ENCODE assay signal across 13 cellular contexts in genomic region chr11:4722616-4723534, GRCh38. TPM values are rescaled to one million over a fixed set of nuclear protein-coding genes. Genes with fewer than 3 reads are reported as not detected.
DNase-seq lines count a peak whose midpoint lies in the region; ATAC-seq, FAIRE-seq and TF ChIP-seq lines count a peak whose summit lies in the region.
"Not testable (repeated sequence)": the region's sequence is repeated elsewhere in the genome, so short reads cannot be mapped to it uniquely, and the experiment has no call there.
"Had no signal": no experiment of that assay in that cellular context is flagged by ENCODE, and none has a peak within 500 bp of the region (broad histone marks: within the 10 kb centered on the region; RNA-seq: fewer than 3 reads in every experiment).

No MANE protein-coding gene starts in this region.

- peaks cover 21% of the 10 kb centered on the region for H3K4me1 Mint-ChIP-seq in GM23338
- not testable (repeated sequence) for H3K4me1 Mint-ChIP-seq in neural crest cell

- H3K36me3 ChIP-seq in GM23338 (ENCODE audit: insufficient read depth); SJCRH30; H1 (ENCODE audit: control insufficient read depth in 2 of 4, insufficient read depth in 4 of 4, low read length in 3 of 4): not testable (repeated sequence)

- not testable (repeated sequence) for H4K20me1 ChIP-seq in GM23338 (replicated peaks; ENCODE audit: insufficient read depth); H1 (replicated peaks in 1 of 2; ENCODE audit: control insufficient read depth in 1 of 2, insufficient read depth in 2 of 2, low read length in 2 of 2)

- not testable (repeated sequence) for H3K27me3 ChIP-seq in GM23338 (ENCODE audit: insufficient read depth); SJCRH30; H1 (replicated peaks in 1 of 4; ENCODE audit: control insufficient read depth in 3 of 4, extremely low read depth in 1 of 4, insufficient read depth in 3 of 4, low read length in 3 of 4)

- TF ChIP-seq CTCF in GM12864 (IDR thresholded peaks at IDR 0.05; ENCODE audit: low read depth, low read length, missing control alignments) (peak; percentile 33), GM23338 (conservative IDR thresholded peaks at IDR 0.05; ENCODE audit: low read depth in 2 of 2) (peak; percentile 28 to 75), H1 (IDR thresholded peaks at IDR 0.05; ENCODE audit: control extremely low read depth in 1 of 3, insufficient read depth in 1 of 3, low read depth in 1 of 3, low read length in 3 of 3) (peak; percentile 52 to 73 (median 69))
- TF ChIP-seq CTCF in neural crest cell (conservative IDR thresholded peaks at IDR 0.05), result not testable (repeated sequence)

- not testable (repeated sequence) for H2BK20ac ChIP-seq in H1 (ENCODE audit: low read length)

- H3K27ac Mint-ChIP-seq in GM23338; neural crest cell (ENCODE audit: unreplicated experiment): not testable (repeated sequence)

- H3F3A ChIP-seq in GM23338 (replicated peaks; ENCODE audit: low read depth), result not testable (repeated sequence)

- H3K79me2 ChIP-seq in GM23338 (replicated peaks; ENCODE audit: insufficient read depth); H1 (ENCODE audit: control insufficient read depth in 1 of 2, insufficient read depth in 2 of 2, low read length in 2 of 2): not testable (repeated sequence)

- peak; percentile 33 for FAIRE-seq in HTR-8/SVneo (lab: Jason Lieb, UNC)
- FAIRE-seq in H1 (lab: Jason Lieb, UNC), result not testable (repeated sequence)

- CTCF ChIA-PET in H1 (lab: Charles Lee; ENCODE audit: partially characterized antibody), result interaction anchor here (0.8 to 3.2 kb wide), 23 partner anchors 9 to 169 kb away, joined by 3 to 25 read pairs (median 4); partner anchors contain the start of gene MMP26

- not testable (repeated sequence) for H3K56ac ChIP-seq in H1 (replicated peaks; ENCODE audit: insufficient read length, low read depth, low read length)

- H2BK12ac ChIP-seq in H1 (ENCODE audit: low read depth, low read length), result not testable (repeated sequence)

- WGBS in H1 (ENCODE audit: extremely low coverage in 1 of 2, insufficient coverage in 1 of 2, insufficient read length in 1 of 2, insufficient replicate concordance in 2 of 2, low coverage in 1 of 2, low lambda C conversion rate in 2 of 2, missing lambda C conversion rate in 1 of 2), 2 experiments, result 92% methylated on average over 33 of the region's 33 CpGs; no CpG with 5 or more reads in 1 of the 2 experiments

- not testable (repeated sequence) for H3K18ac ChIP-seq in H1 (ENCODE audit: extremely low read depth, low read length)

- not testable (repeated sequence) for H3K27me3 Mint-ChIP-seq in GM23338 (ENCODE audit: insufficient read depth, low read depth, poor library complexity); neural crest cell (ENCODE audit: low read depth)

- not testable (repeated sequence) for H2BK120ac ChIP-seq in H1 (replicated peaks; ENCODE audit: low read depth, low read length)

- not testable (repeated sequence) for ATAC-seq in GM23338

- not testable (repeated sequence) for H4K91ac ChIP-seq in H1 (replicated peaks; ENCODE audit: insufficient read length, low read length)

- not testable (repeated sequence) for H2AFZ ChIP-seq in GM23338; H1 (ENCODE audit: low read length)

- H3K4me3 Mint-ChIP-seq in GM23338, neural crest cell: not testable (repeated sequence)

- H3K36me3 Mint-ChIP-seq in GM23338 (ENCODE audit: low read depth); neural crest cell (ENCODE audit: low read depth): not testable (repeated sequence)

- H3K4me3 ChIP-seq in GM12864 (ENCODE audit: low read depth, low read length); GM23338; SJCRH30; H1 (ENCODE audit: extremely low read depth in 1 of 4, insufficient read depth in 2 of 4, low read depth in 3 of 4, low read length in 4 of 4): not testable (repeated sequence)

- H3K14ac ChIP-seq in H1 (ENCODE audit: insufficient read length), result not testable (repeated sequence)

- H3K23me2 ChIP-seq in H1 (ENCODE audit: low read depth, low read length), result not testable (repeated sequence)

- H3K4ac ChIP-seq in H1 (replicated peaks; ENCODE audit: insufficient read length, low read depth, low read length), result not testable (repeated sequence)

- not testable (repeated sequence) for H4K5ac ChIP-seq in H1 (ENCODE audit: insufficient read length, low read depth, low read length)

- H3K4me1 ChIP-seq in GM23338 (ENCODE audit: insufficient read depth); SJCRH30; H1 (replicated peaks in 1 of 4; ENCODE audit: control insufficient read depth in 3 of 4, insufficient read depth in 4 of 4, low read length in 3 of 4): not testable (repeated sequence)

- POLR2A ChIA-PET in H1 (lab: Charles Lee; ENCODE audit: partially characterized antibody), result not testable (repeated sequence)

- H2AK5ac ChIP-seq in H1 (ENCODE audit: low read depth, low read length), result not testable (repeated sequence)

- TF ChIP-seq EP300 in H1 (IDR thresholded peaks at IDR 0.05; ENCODE audit: borderline replicate concordance in 1 of 2, low read depth in 2 of 2, low read length in 2 of 2), result not testable (repeated sequence)

- not testable (repeated sequence) for H3K23ac ChIP-seq in H1 (ENCODE audit: insufficient read length)

- H4K8ac ChIP-seq in H1 (ENCODE audit: extremely low read depth, insufficient read depth, low read length), result not testable (repeated sequence)

- not testable (repeated sequence) for H3K9ac ChIP-seq in H1 (replicated peaks in 1 of 4; ENCODE audit: extremely low read depth in 1 of 4, low read depth in 3 of 4, low read length in 3 of 4)

- H3K9me3 ChIP-seq in SJCRH30 (replicated peaks); H1 (ENCODE audit: insufficient read depth in 2 of 2, low read depth in 1 of 2, low read length in 1 of 2): not testable (repeated sequence)

- peak; percentile 42 to 61 for TF ChIP-seq RAD21 in H1 (IDR thresholded peaks at IDR 0.05 in 1 of 2, conservative IDR thresholded peaks at IDR 0.05 in 1 of 2; ENCODE audit: low read depth in 2 of 2, low read length in 2 of 2)

- H3K9me3 Mint-ChIP-seq in GM23338, neural crest cell: not testable (repeated sequence)

- H3K79me1 ChIP-seq in H1 (ENCODE audit: low read depth, low read length), result not testable (repeated sequence)

- TF ChIP-seq POLR2A in H1 (IDR thresholded peaks at IDR 0.05; ENCODE audit: control extremely low read depth in 1 of 2, low read depth in 2 of 2, low read length in 2 of 2), result not testable (repeated sequence)

- not testable (repeated sequence) for H2BK15ac ChIP-seq in H1 (ENCODE audit: low read length)

- not testable (repeated sequence) for H3K27ac ChIP-seq in GM23338 (ENCODE audit: low read depth); SJCRH30; H1 (ENCODE audit: low read depth, low read length)

- not testable (repeated sequence) for H3K9me2 ChIP-seq in GM23338 (ENCODE audit: insufficient read depth)

- not testable (repeated sequence) for H2BK5ac ChIP-seq in H1 (ENCODE audit: low read depth, low read length)

- not testable (repeated sequence) for H3K4me2 ChIP-seq in GM23338; H1 (ENCODE audit: insufficient read depth in 1 of 2, low read depth in 2 of 2, low read length in 2 of 2)

- DNase-seq in DMS 273 (lab: John Stamatoyannopoulos, UW; ENCODE audit: unreplicated experiment) (peak; percentile 8), GM23338 (ENCODE audit: low spot score) (peak; percentile 64), SJCRH30 (peak; percentile 32 to 59), H1 (ENCODE audit: low read depth in 1 of 2, low spot score in 2 of 2) (peak in 1 of 2 experiments; percentile 79), iPS-NIHi11 (ENCODE audit: low spot score) (peak; percentile 31), neural crest cell (ENCODE audit: low read depth, low spot score) (peak; percentile 2)
- DNase-seq in GM12864 (ENCODE audit: low read depth); HTR-8/SVneo (ENCODE audit: insufficient read length, low spot score): not testable (repeated sequence)

RNA-seq across cellular contexts. Expression of gene MMP26, which starts 18.3 kb away (rescaled TPM):
- 0.19 TPM in 1 of 2 replicates, not detected in the other for total RNA-seq in GM23338 (2014; rRNA removed; shearing (Covaris generic))
- not detected in 2 replicates for polyA plus RNA-seq in GM23338 (2016; fragmentation: Nextera tagmentation; extraction: Ambion mirVana)
- not detected in 2 replicates for total RNA-seq in SJCRH30 (2014; rRNA removed; shearing (Covaris generic))
- not detected in 2 replicates for total RNA-seq in H1 (2021; fragmentation: NEBNext Ultra II Directional; extraction: Animal tissue kit (Norgen Biotek cat#: 25700))
- 0.06 TPM in 1 of 2 replicates, not detected in the other for polyA plus RNA-seq in H1 (2011; rRNA removed)
- polyA plus RNA-seq in H1 (2011; cell fraction: cytosol; rRNA removed), result 0.08 TPM
- not detected for polyA plus RNA-seq in H1 (2011; cell fraction: nucleus; rRNA removed)
- polyA plus RNA-seq in H1 (2012, experiment 1 of 2), result not detected in 4 replicates
- not detected for polyA plus RNA-seq in H1 (2012, experiment 2 of 2)
- polyA plus RNA-seq in H1 (2013, experiment 1 of 2), result not detected
- polyA plus RNA-seq in H1 (2013, experiment 2 of 2), result not detected
- polyA minus RNA-seq in H1 (2011; rRNA and poly(A)+ RNA removed), result not detected in 2 replicates
- not detected for polyA minus RNA-seq in H1 (2011; cell fraction: cytosol; rRNA and poly(A)+ RNA removed)
- not detected for polyA minus RNA-seq in H1 (2011; cell fraction: nucleus; rRNA and poly(A)+ RNA removed)
- not detected in 2 replicates for total RNA-seq in neural crest cell
- total RNA-seq: CD4-positive, alpha-beta T cell; GM12878; M059J; OCI-LY7 had no signal
- polyA plus RNA-seq: AG04450, GM12878 had no signal

RNA-seq across cellular contexts. Expression of gene OR51E2, which starts 25.2 kb away (rescaled TPM):
- total RNA-seq in GM23338 (2014; rRNA removed; shearing (Covaris generic)), result not detected in 2 replicates
- polyA plus RNA-seq in GM23338 (2016; fragmentation: Nextera tagmentation; extraction: Ambion mirVana) (not detected in 2 replicates), H1 (2011; rRNA removed) (not detected in 2 replicates)
- total RNA-seq in SJCRH30 (2014; rRNA removed; shearing (Covaris generic)), result not detected in 2 replicates
- not detected in 2 replicates for total RNA-seq in H1 (2021; fragmentation: NEBNext Ultra II Directional; extraction: Animal tissue kit (Norgen Biotek cat#: 25700))
- not detected for polyA plus RNA-seq in H1 (2011; cell fraction: cytosol; rRNA removed)
- polyA plus RNA-seq in H1 (2011; cell fraction: nucleus; rRNA removed), result not detected
- not detected in 4 replicates for polyA plus RNA-seq in H1 (2012, experiment 1 of 2)
- not detected for polyA plus RNA-seq in H1 (2012, experiment 2 of 2)
- not detected for polyA plus RNA-seq in H1 (2013, experiment 1 of 2)
- not detected for polyA plus RNA-seq in H1 (2013, experiment 2 of 2)
- polyA minus RNA-seq in H1 (2011; rRNA and poly(A)+ RNA removed), result not detected in 2 replicates
- polyA minus RNA-seq in H1 (2011; cell fraction: cytosol; rRNA and poly(A)+ RNA removed), result not detected
- polyA minus RNA-seq in H1 (2011; cell fraction: nucleus; rRNA and poly(A)+ RNA removed), result not detected
- not detected in 2 replicates for total RNA-seq in neural crest cell
- total RNA-seq: CD4-positive, alpha-beta T cell; GM12878; M059J; OCI-LY7 had no signal
- polyA plus RNA-seq: GM12878 had no signal

RNA-seq across cellular contexts. Expression of gene OR51F1, which starts 46.9 kb away (rescaled TPM):
- total RNA-seq in GM23338 (2014; rRNA removed; shearing (Covaris generic)), result not detected in 2 replicates
- polyA plus RNA-seq in GM23338 (2016; fragmentation: Nextera tagmentation; extraction: Ambion mirVana), result not detected in 2 replicates
- not detected in 2 replicates for total RNA-seq in SJCRH30 (2014; rRNA removed; shearing (Covaris generic))
- not detected in 2 replicates for total RNA-seq in H1 (2021; fragmentation: NEBNext Ultra II Directional; extraction: Animal tissue kit (Norgen Biotek cat#: 25700))
- not detected in 2 replicates for polyA plus RNA-seq in H1 (2011; rRNA removed)
- polyA plus RNA-seq in H1 (2011; cell fraction: cytosol; rRNA removed), result not detected
- polyA plus RNA-seq in H1 (2011; cell fraction: nucleus; rRNA removed), result not detected
- polyA plus RNA-seq in H1 (2012, experiment 1 of 2), result not detected in 4 replicates
- not detected for polyA plus RNA-seq in H1 (2012, experiment 2 of 2)
- not detected for polyA plus RNA-seq in H1 (2013, experiment 1 of 2)
- not detected for polyA plus RNA-seq in H1 (2013, experiment 2 of 2)
- polyA minus RNA-seq in H1 (2011; rRNA and poly(A)+ RNA removed), result 0.20 TPM in 1 of 2 replicates, not detected in the other
- polyA minus RNA-seq in H1 (2011; cell fraction: cytosol; rRNA and poly(A)+ RNA removed), result not detected
- polyA minus RNA-seq in H1 (2011; cell fraction: nucleus; rRNA and poly(A)+ RNA removed), result not detected
- not detected in 2 replicates for total RNA-seq in neural crest cell
- total RNA-seq: CD4-positive, alpha-beta T cell; GM12878; M059J; OCI-LY7 had no signal
- polyA plus RNA-seq: AG04450, GM12878 had no signal
